18 cellular contexts compared by ENCODE assay signal in genomic region chr5:136235316-136235715, GRCh38. TPM values are rescaled to one million over a fixed set of nuclear protein-coding genes. Genes with fewer than 3 reads are reported as not detected.
"Had no signal": no experiment of that assay in that cellular context is flagged by ENCODE, and none has a peak within 500 bp of the region (broad histone marks: within the 10 kb centered on the region; RNA-seq: fewer than 3 reads in every experiment).

No MANE protein-coding gene starts in this region.

- H3K9me3 ChIP-seq: tibial nerve had no signal

- H3K79me2 ChIP-seq: parathyroid adenoma had no signal

- H3K4me1 ChIP-seq: parathyroid adenoma, tibial nerve had no signal

- H2AFZ ChIP-seq: parathyroid adenoma had no signal

- H3K27me3 ChIP-seq: brain microvascular endothelial cell, tibial nerve had no signal

- H3K27ac ChIP-seq: brain microvascular endothelial cell, epithelial cell of prostate, parathyroid adenoma, tibial nerve had no signal

- DNase-seq: activated CD4-positive, alpha-beta T cell treated with anti-CD3 and anti-CD28 coated beads, Interleukin-2, amount 50 U/mL, for 4 hours; activated CD4-positive, CD25-positive, alpha-beta regulatory T cell treated with anti-CD3 and anti-CD28 coated beads, Interleukin-2, amount 50 U/mL, for 72 hours; activated effector memory CD4-positive, alpha-beta T cell treated with anti-CD3 and anti-CD28 coated beads, Interleukin-2, amount 50 U/mL, for 16 hours; activated naive CD8-positive, alpha-beta T cell treated with anti-CD3 and anti-CD28 coated beads for 36 hours; activated T-cell treated with anti-CD3 and anti-CD28 coated beads, Interleukin-2, amount 50 U/mL, for 4 hours; brain microvascular endothelial cell; cerebellar nuclear complex; effector memory CD8-positive, alpha-beta T cell; head of caudate nucleus; naive B cell; retina; SW 1271 had no signal

- ATAC-seq: activated T-cell treated with anti-CD3 and anti-CD28 coated beads, Interleukin-2, amount 50 U/mL, for 4 hours; effector memory CD8-positive, alpha-beta T cell; stimulated activated memory B cell treated with anti-CD40 and anti-IgM and Interleukin-4, amounts not matched to agents 10 μg/mL and 1 μg/mL and 100 μg/mL, for 72 hours had no signal

- H3K4me3 ChIP-seq: tibial nerve had no signal

- H3K36me3 ChIP-seq: brain microvascular endothelial cell, tibial nerve had no signal

RNA-seq across cellular contexts. Expression of gene SMIM32, which starts 42.4 kb away (rescaled TPM):
- total RNA-seq: activated naive CD8-positive, alpha-beta T cell treated with anti-CD3 and anti-CD28 coated beads for 36 hours; activated T-cell treated with anti-CD3 and anti-CD28 coated beads, Interleukin-2, amount 50 U/mL, for 4 hours; liver; subcutaneous adipose tissue; tibial nerve had no signal
